8 cellular contexts compared by ENCODE assay signal in the genomic region with DNA sequence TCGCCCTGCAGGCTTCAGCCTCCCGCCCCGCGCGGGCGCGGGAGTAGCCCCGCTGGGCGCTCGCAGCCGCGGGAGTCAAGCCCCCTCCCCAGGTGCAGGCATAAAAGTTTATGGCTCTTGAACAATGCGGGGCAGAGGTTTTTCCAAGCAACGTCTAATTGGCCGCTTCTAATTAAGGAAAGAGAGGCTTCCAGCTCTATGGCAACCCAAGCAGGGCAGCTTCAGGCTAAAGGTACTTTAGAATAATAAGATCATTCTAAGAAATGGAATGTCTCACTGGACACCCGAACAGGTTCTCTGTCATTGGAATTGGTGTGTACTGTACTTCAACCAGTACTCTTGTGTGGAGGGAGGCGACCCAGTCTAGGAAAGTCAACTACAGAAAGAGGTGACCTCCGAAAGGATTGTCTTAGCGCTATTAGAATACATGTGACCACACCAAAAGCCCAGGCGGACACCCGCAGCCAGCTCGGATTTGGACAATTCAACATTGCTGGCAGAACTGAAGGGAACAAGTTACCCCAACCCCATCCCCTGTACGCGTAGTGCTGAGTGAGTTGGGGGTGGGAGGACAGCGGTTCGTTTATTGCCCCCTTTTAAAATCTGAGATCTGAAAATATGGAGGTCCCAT. TPM values are rescaled to one million over a fixed set of nuclear protein-coding genes. Genes with fewer than 3 reads are reported as not detected.
DNase-seq lines count a peak whose midpoint lies in the region; ATAC-seq and TF ChIP-seq lines count a peak whose summit lies in the region.

No MANE protein-coding gene starts in this region.

- no peaks in the 10 kb centered on the region for H3K79me2 ChIP-seq in MM.1S (ENCODE audit: low read length)

- ATAC-seq in CD4-positive, CD25-positive, alpha-beta regulatory T cell (ENCODE audit: low read depth in 2 of 2) = no peak
- no peak for ATAC-seq in effector memory CD8-positive, alpha-beta T cell (replicated peaks)
- no peak for ATAC-seq in GM21786 (IDR thresholded peaks at IDR 0.05; ENCODE audit: unreplicated experiment)

- no peak for TF ChIP-seq CTCF in MM.1S (IDR thresholded peaks at IDR 0.05; ENCODE audit: low read length)

- H3K27me3 ChIP-seq in CD4-positive, CD25-positive, alpha-beta regulatory T cell (ENCODE audit: control insufficient read depth, insufficient read depth, low read length) = peaks cover 53% of the 10 kb centered on the region
- H3K27me3 ChIP-seq in MM.1S (replicated peaks; ENCODE audit: insufficient read depth, low read length) (peaks cover 92% of the 10 kb centered on the region), neuronal stem cell (ENCODE audit: control insufficient read depth in 3 of 3, insufficient read depth in 3 of 3, low read depth in 1 of 3, low read length in 3 of 3) (peaks cover 51 to 85% (median 78%) of the 10 kb centered on the region in 3 experiments)

- H3K79me1 ChIP-seq in neuronal stem cell (ENCODE audit: low read depth, low read length) = no peaks in the 10 kb centered on the region

- DNase-seq in CD4-positive, CD25-positive, alpha-beta regulatory T cell = no peak
- DNase-seq in MM.1S = no peak
- DNase-seq in effector memory CD8-positive, alpha-beta T cell = no peak
- DNase-seq in neuronal stem cell (ENCODE audit: low spot score) = peak; percentile 35
- DNase-seq in head of caudate nucleus = no peak
- no peak for DNase-seq in SIG-M5 (lab: John Stamatoyannopoulos, UW)
- no peak for DNase-seq in NCI-H1436 treated with DMSO at 0.1 percent for 48 hours (lab: John Stamatoyannopoulos, UW)

- H2AFZ ChIP-seq in MM.1S (ENCODE audit: low read length) (peak overlapping the region; percentile 97), neuronal stem cell (ENCODE audit: low read length) (peak overlapping the region; percentile 100)

- no peak overlapping the region for H3K14ac ChIP-seq in neuronal stem cell (ENCODE audit: low read length)

- H3K36me3 Mint-ChIP-seq in CD4-positive, CD25-positive, alpha-beta regulatory T cell = no peaks in the 10 kb centered on the region
- H3K36me3 Mint-ChIP-seq in effector memory CD8-positive, alpha-beta T cell (ENCODE audit: insufficient read depth) = peaks cover 3% of the 10 kb centered on the region

- H2BK5ac ChIP-seq in neuronal stem cell (ENCODE audit: low read length) = peak overlapping the region; percentile 72

- H3K4me1 ChIP-seq in CD4-positive, CD25-positive, alpha-beta regulatory T cell (ENCODE audit: control insufficient read depth, insufficient read depth, low read length, poor library complexity, severe bottlenecking) = peaks cover 39% of the 10 kb centered on the region
- H3K4me1 ChIP-seq in MM.1S (ENCODE audit: low read length) (peaks cover 3% of the 10 kb centered on the region; the same call in 1 of the 2 replicates), neuronal stem cell (ENCODE audit: control insufficient read depth in 2 of 2, insufficient read depth in 1 of 2, low read depth in 1 of 2, low read length in 2 of 2) (peaks cover 14 to 34% of the 10 kb centered on the region in 2 donors)

- H3K9me3 ChIP-seq in CD4-positive, CD25-positive, alpha-beta regulatory T cell (ENCODE audit: control insufficient read depth in 2 of 2, low read length in 2 of 2) = no peaks in the 10 kb centered on the region
- no peaks in the 10 kb centered on the region for H3K9me3 ChIP-seq in MM.1S (replicated peaks; ENCODE audit: insufficient read depth, low read length)
- H3K9me3 ChIP-seq in neuronal stem cell (replicated peaks in 1 of 2; ENCODE audit: control insufficient read depth in 2 of 2, insufficient read depth in 1 of 2, low read depth in 1 of 2, low read length in 2 of 2) = peaks cover 0 to 3% of the 10 kb centered on the region in 2 donors

- no peak overlapping the region for H3K27ac ChIP-seq in CD4-positive, CD25-positive, alpha-beta regulatory T cell (ENCODE audit: insufficient read depth, low read length, poor library complexity, severe bottlenecking)
- no peak overlapping the region for H3K27ac ChIP-seq in MM.1S (ENCODE audit: low read length)
- no peak overlapping the region for H3K27ac ChIP-seq in neuronal stem cell (replicated peaks; ENCODE audit: low read length)

- H4K8ac ChIP-seq in neuronal stem cell (ENCODE audit: low read depth, low read length) = no peak overlapping the region

- H3K9ac ChIP-seq in MM.1S (ENCODE audit: low read length) = no peak overlapping the region
- no peak overlapping the region for H3K9ac ChIP-seq in neuronal stem cell (ENCODE audit: low read depth, low read length, poor library complexity)

- intact Hi-C loops in head of caudate nucleus (cut with DNase I) = no loop called here

- no peaks in the 10 kb centered on the region for H3F3A ChIP-seq in MM.1S (ENCODE audit: insufficient read depth, low read length)

- no peak overlapping the region for H2AK5ac ChIP-seq in neuronal stem cell (ENCODE audit: low read depth, low read length)

- no peak overlapping the region for H2BK12ac ChIP-seq in neuronal stem cell (ENCODE audit: low read length)

- no peak overlapping the region for H2BK15ac ChIP-seq in neuronal stem cell (ENCODE audit: low read length)

- H3K4me2 ChIP-seq in MM.1S (ENCODE audit: low read depth, low read length) (peak overlapping the region; percentile 99), neuronal stem cell (ENCODE audit: insufficient read depth, low read length, poor library complexity, severe bottlenecking) (peak overlapping the region; percentile 97)

- H2BK120ac ChIP-seq in neuronal stem cell (ENCODE audit: low read depth, low read length) = no peak overlapping the region

- H3K4me3 Mint-ChIP-seq in CD4-positive, CD25-positive, alpha-beta regulatory T cell = peak overlapping the region; percentile 51 to 73 (median 61)
- H3K4me3 Mint-ChIP-seq in effector memory CD8-positive, alpha-beta T cell = peak overlapping the region; percentile 70 to 74

- peak overlapping the region; percentile 31 for H3K23ac ChIP-seq in neuronal stem cell (ENCODE audit: low read depth, low read length, poor library complexity)

- no peak overlapping the region for H4K91ac ChIP-seq in neuronal stem cell (ENCODE audit: low read depth, low read length, poor library complexity)

- no peak overlapping the region for H3K4me3 ChIP-seq in CD4-positive, CD25-positive, alpha-beta regulatory T cell (ENCODE audit: low read depth, low read length)
- H3K4me3 ChIP-seq in MM.1S (ENCODE audit: low read length) (peak overlapping the region; percentile 79), neuronal stem cell (ENCODE audit: low read length in 2 of 2) (peak overlapping the region; percentile 66 to 85)

- peaks cover 0 to 3% (median 0%) of the 10 kb centered on the region in 7 donors for H3K9me3 Mint-ChIP-seq in CD4-positive, CD25-positive, alpha-beta regulatory T cell
- H3K9me3 Mint-ChIP-seq in effector memory CD8-positive, alpha-beta T cell = no peaks in the 10 kb centered on the region

- no peak overlapping the region for H3K27ac Mint-ChIP-seq in CD4-positive, CD25-positive, alpha-beta regulatory T cell
- no peak overlapping the region for H3K27ac Mint-ChIP-seq in effector memory CD8-positive, alpha-beta T cell

- no peak overlapping the region for H3K18ac ChIP-seq in neuronal stem cell (ENCODE audit: low read length)

- no CpG with 5 or more reads among the region's 26 CpGs for WGBS in neuronal stem cell (ENCODE audit: extremely low coverage in 2 of 2, insufficient read length in 2 of 2, insufficient replicate concordance in 1 of 2), 2 donors

- H3K4me1 Mint-ChIP-seq in CD4-positive, CD25-positive, alpha-beta regulatory T cell = peaks cover 9 to 56% (median 21%) of the 10 kb centered on the region in 4 donors
- H3K4me1 Mint-ChIP-seq in effector memory CD8-positive, alpha-beta T cell (ENCODE audit: low read depth in 2 of 2) = peaks cover 21 to 24% of the 10 kb centered on the region in 2 donors

- no peaks in the 10 kb centered on the region for H3K36me3 ChIP-seq in CD4-positive, CD25-positive, alpha-beta regulatory T cell (ENCODE audit: control insufficient read depth, insufficient read depth, low read length)
- no peaks in the 10 kb centered on the region for H3K36me3 ChIP-seq in MM.1S (replicated peaks; ENCODE audit: insufficient read depth, low read length)
- no peaks in the 10 kb centered on the region for H3K36me3 ChIP-seq in neuronal stem cell (replicated peaks in 1 of 2; ENCODE audit: control insufficient read depth in 2 of 2, insufficient read depth in 2 of 2, low read length in 2 of 2)

- no peaks in the 10 kb centered on the region for H4K20me1 ChIP-seq in MM.1S (ENCODE audit: insufficient read depth, low read length)

- H3K4ac ChIP-seq in neuronal stem cell (ENCODE audit: low read length) = no peak overlapping the region

- peaks cover 72% of the 10 kb centered on the region for H3K27me3 Mint-ChIP-seq in CD4-positive, CD25-positive, alpha-beta regulatory T cell
- peaks cover 3 to 44% of the 10 kb centered on the region in 2 donors for H3K27me3 Mint-ChIP-seq in effector memory CD8-positive, alpha-beta T cell

- no peaks in the 10 kb centered on the region for H3K9me2 ChIP-seq in MM.1S (replicated peaks; ENCODE audit: insufficient read depth, low read length)

RNA-seq across cellular contexts. Expression of a gene that starts 12.5 kb away (rescaled TPM):
- total RNA-seq in CD4-positive, CD25-positive, alpha-beta regulatory T cell = not detected
- polyA plus RNA-seq in CD4-positive, CD25-positive, alpha-beta regulatory T cell = not detected
- 0.07 TPM for polyA plus RNA-seq in neuronal stem cell (2013, experiment 1 of 2)
- polyA plus RNA-seq in neuronal stem cell (2013, experiment 2 of 2) = 0.07 TPM
